ENCODE assay signal across 23 cellular contexts in genomic region chr2:1407950-1408695, GRCh38. TPM values are rescaled to one million over a fixed set of nuclear protein-coding genes. Genes with fewer than 3 reads are reported as not detected.
DNase-seq lines count a peak whose midpoint lies in the region; ATAC-seq, FAIRE-seq and TF ChIP-seq lines count a peak whose summit lies in the region.
"Had no signal": no experiment of that assay in that cellular context is flagged by ENCODE, and none has a peak within 500 bp of the region (broad histone marks: within the 10 kb centered on the region; RNA-seq: fewer than 3 reads in every experiment).

No MANE protein-coding gene starts in this region.

- no peak for TF ChIP-seq POLR2A in HepG2 (IDR thresholded peaks at IDR 0.05; ENCODE audit: insufficient read depth in 1 of 2, low read depth in 2 of 2, low read length in 2 of 2)
- TF ChIP-seq POLR2A in right lobe of liver (IDR thresholded peaks at IDR 0.05): no peak
- no peak for TF ChIP-seq POLR2A in esophagus muscularis mucosa (IDR thresholded peaks at IDR 0.05; ENCODE audit: low read depth)

- 8% methylated on average over 16 of the region's 16 CpGs for WGBS in HepG2 (ENCODE audit: low lambda C conversion rate)
- WGBS in right lobe of liver (ENCODE audit: insufficient coverage, low coverage, low lambda C conversion rate, missing lambda C conversion rate): 50% methylated on average over 11 of the region's 16 CpGs
- 73% methylated on average over 16 of the region's 16 CpGs for WGBS in esophagus muscularis mucosa

- H3K27me3 Mint-ChIP-seq in nephron progenitor cell (ENCODE audit: low read depth, poor library complexity): peaks cover 23% of the 10 kb centered on the region

- TF ChIP-seq EP300 in HepG2 (IDR thresholded peaks at IDR 0.05; ENCODE audit: low read depth in 2 of 2, low read length in 2 of 2) (no peak), HepG2 (CRISPR knock-in tag; IDR thresholded peaks at IDR 0.05; ENCODE audit: borderline replicate concordance) (no peak), esophagus muscularis mucosa (IDR thresholded peaks at IDR 0.05) (no peak)

- H3K4me1 ChIP-seq in HepG2 (ENCODE audit: insufficient read depth, low read length) (no peaks in the 10 kb centered on the region), right lobe of liver (no peaks in the 10 kb centered on the region), esophagus muscularis mucosa (no peaks in the 10 kb centered on the region)

- no peak for TF ChIP-seq RAD21 in HepG2 (CRISPR knock-in tag; IDR thresholded peaks at IDR 0.05)

- H2AFZ ChIP-seq in HepG2 (ENCODE audit: low read length): no peak overlapping the region

- POLR2A ChIA-PET in HepG2 (lab: Yijun Ruan, JAX): no interaction called here

- H3K4me3 ChIP-seq in HepG2 (replicated peaks in 1 of 3; ENCODE audit: insufficient read depth in 1 of 3, low read depth in 2 of 3, low read length in 3 of 3) (no peak overlapping the region), right lobe of liver (no peak overlapping the region), esophagus muscularis mucosa (no peak overlapping the region)

- no peaks in the 10 kb centered on the region for H3K9me3 ChIP-seq in HepG2 (ENCODE audit: low read length)
- H3K9me3 ChIP-seq in right lobe of liver: no peaks in the 10 kb centered on the region
- H3K9me3 ChIP-seq in esophagus muscularis mucosa: no peaks in the 10 kb centered on the region
- H3K9me3 ChIP-seq: SK-N-SH had no signal

- H3K79me2 ChIP-seq in HepG2 (ENCODE audit: insufficient read depth, low read length): no peaks in the 10 kb centered on the region

- H4K20me1 ChIP-seq in HepG2 (ENCODE audit: insufficient read depth, low read length): no peaks in the 10 kb centered on the region

- H3K36me3 ChIP-seq in HepG2 (replicated peaks in 1 of 2; ENCODE audit: control insufficient read depth in 1 of 2, insufficient read depth in 2 of 2, low read length in 2 of 2) (no peaks in the 10 kb centered on the region), right lobe of liver (no peaks in the 10 kb centered on the region), esophagus muscularis mucosa (peaks cover 0 to 20% (median 0%) of the 10 kb centered on the region in 4 donors)

- H3K4me2 ChIP-seq in HepG2 (ENCODE audit: low read depth, low read length): no peak overlapping the region
- H3K4me2 ChIP-seq: SK-N-SH had no signal

- H3K27me3 ChIP-seq in HepG2 (ENCODE audit: control insufficient read depth in 1 of 2, insufficient read depth in 2 of 2, low read length in 2 of 2): peaks cover 2 to 45% of the 10 kb centered on the region in 2 experiments; a peak in 4 of 5 replicates
- H3K27me3 ChIP-seq in right lobe of liver: no peaks in the 10 kb centered on the region
- H3K27me3 ChIP-seq in esophagus muscularis mucosa: no peaks in the 10 kb centered on the region

- H3K36me3 Mint-ChIP-seq in nephron progenitor cell (ENCODE audit: low read depth): no peaks in the 10 kb centered on the region
- H3K36me3 Mint-ChIP-seq: CD4-positive, alpha-beta memory T cell had no signal

- H3K9ac ChIP-seq in HepG2 (ENCODE audit: insufficient read depth, low read depth, low read length): no peak overlapping the region
- H3K9ac ChIP-seq: SK-N-SH had no signal

- TF ChIP-seq CTCF in HepG2 (CRISPR knock-in tag; IDR thresholded peaks at IDR 0.05): no peak
- TF ChIP-seq CTCF in right lobe of liver (IDR thresholded peaks at IDR 0.05): no peak
- TF ChIP-seq CTCF in nephron progenitor cell (IDR thresholded peaks at IDR 0.05): no peak
- no peak for TF ChIP-seq CTCF in esophagus muscularis mucosa (IDR thresholded peaks at IDR 0.05)

- H3K27ac Mint-ChIP-seq in nephron progenitor cell: peak overlapping the region; percentile 92
- H3K27ac Mint-ChIP-seq: CD4-positive, alpha-beta memory T cell; HFFc6 had no signal

- H3K4me3 Mint-ChIP-seq in nephron progenitor cell: no peak overlapping the region
- H3K4me3 Mint-ChIP-seq: CD4-positive, alpha-beta memory T cell; HFFc6 had no signal

- in situ Hi-C loops in HepG2 (cut with HindIII; ENCODE audit: extremely low pct_ligation_motif_present, low pct_unique_long_range_greater_than_20kb): no loop called here

- H3K4me1 Mint-ChIP-seq in nephron progenitor cell: peaks cover 42% of the 10 kb centered on the region

- H3K27ac ChIP-seq in HepG2 (ENCODE audit: extremely low read length, insufficient read depth, low read length) (no peak overlapping the region), right lobe of liver (no peak overlapping the region), esophagus muscularis mucosa (replicated peaks in 1 of 4) (no peak overlapping the region)
- H3K27ac ChIP-seq: RWPE1 had no signal

- no TSS peak for BruUV-seq in HepG2 (replicated peaks; lab: Mats Ljungman, UMichigan)

- DNase-seq in HepG2 (ENCODE audit: low spot score) (no peak), right lobe of liver (no peak), HTR-8/SVneo (ENCODE audit: insufficient read length, low spot score) (no peak), nephron progenitor cell (no peak), esophagus muscularis mucosa (ENCODE audit: extremely low spot score) (no peak), ureter (ENCODE audit: low spot score) (no peak), NCI-H146 treated with DMSO at 0.1 percent for 48 hours (lab: John Stamatoyannopoulos, UW; ENCODE audit: unreplicated experiment) (no peak)
- DNase-seq: Calu3; CD4-positive, alpha-beta memory T cell; DMS53; H7; HFFc6; KG1; NCI-H1092; NCI-H1436 treated with DMSO at 0.1 percent for 48 hours; NCI-H2081; NCI-H446 treated with DMSO at 0.1 percent for 48 hours; NCI-H526 treated with DMSO at 0.1 percent for 48 hours; NK-92 treated with Interleukin-12 subunit alpha and Interleukin-12 subunit beta, amount 100 ng/mL, for 24 hours; SHP77 treated with DMSO at 0.1 percent for 48 hours; SK-N-SH had no signal

- CTCF ChIA-PET in HepG2 (lab: Yijun Ruan, JAX; ENCODE audit: low intra/inter-chr PET ratio, low total read pairs): no interaction called here

- FAIRE-seq in HepG2 (lab: Jason Lieb, UNC) (no peak), HTR-8/SVneo (lab: Jason Lieb, UNC) (peak; percentile 52)

- intact Hi-C loops in HepG2 (cut with micrococcal nuclease; ENCODE audit: unreplicated experiment) (no loop called here), right lobe of liver (cut with DNase I) (no loop called here), esophagus muscularis mucosa (cut with DNase I) (no loop called here)

- ATAC-seq in HepG2 (no peak), right lobe of liver (no peak)

- H3K9me3 Mint-ChIP-seq in nephron progenitor cell: peaks cover 9% of the 10 kb centered on the region

TF ChIP-seq in HepG2, 621 proteins besides CTCF, POLR2A, EP300 and RAD21:
- TF ChIP-seq ZNF562 (CRISPR knock-in tag; IDR thresholded peaks at IDR 0.05; ENCODE audit: borderline replicate concordance) (no peak), MNT (IDR thresholded peaks at IDR 0.05) (peak; percentile 19; the same call in 1 of the 2 replicates)
TF ChIP-seq in HepG2: peak in this region for 1.

RNA-seq across cellular contexts. Expression of gene TPO, which starts 5.1 kb away (rescaled TPM):
- not detected in 2 replicates for total RNA-seq in HepG2 (2016; rRNA removed; fragmentation: Illumina TruSeq; extraction: Trizol)
- not detected in 2 replicates for total RNA-seq in HepG2 (2016; cell fraction: cytosol; rRNA removed; fragmentation: Illumina TruSeq; extraction: Trizol; ENCODE audit: low read depth)
- total RNA-seq in HepG2 (2016; cell fraction: insoluble cytoplasmic fraction; rRNA removed; fragmentation: Illumina TruSeq; extraction: Trizol): not detected in 2 replicates
- total RNA-seq in HepG2 (2016; cell fraction: membrane; rRNA removed; fragmentation: Illumina TruSeq; extraction: Trizol): not detected in 2 replicates
- not detected in 2 replicates for total RNA-seq in HepG2 (2016; cell fraction: nucleus; rRNA removed; fragmentation: Illumina TruSeq; extraction: Trizol)
- polyA plus RNA-seq in HepG2 (2011; rRNA removed): not detected in 2 replicates
- polyA plus RNA-seq in HepG2 (2011; cell fraction: cytosol; rRNA removed): not detected in 2 replicates
- polyA plus RNA-seq in HepG2 (2011; cell fraction: nucleus; rRNA removed): not detected in 2 replicates
- polyA plus RNA-seq in HepG2 (2012): not detected in 2 replicates
- polyA plus RNA-seq in HepG2 (2016; cell fraction: cytosol; fragmentation: Illumina TruSeq; extraction: Trizol; ENCODE audit: low read depth): not detected in 2 replicates
- not detected in 2 replicates for polyA plus RNA-seq in HepG2 (2016; cell fraction: insoluble cytoplasmic fraction; fragmentation: Illumina TruSeq; extraction: Trizol; ENCODE audit: low read depth)
- not detected in 2 replicates for polyA plus RNA-seq in HepG2 (2016; cell fraction: membrane; fragmentation: Illumina TruSeq; extraction: Trizol; ENCODE audit: low read depth)
- not detected in 2 replicates for polyA plus RNA-seq in HepG2 (2016; cell fraction: nucleus; fragmentation: Illumina TruSeq; extraction: Trizol; ENCODE audit: insufficient read depth, low read depth)
- not detected in 2 replicates for polyA minus RNA-seq in HepG2 (2011; rRNA and poly(A)+ RNA removed; ENCODE audit: low replicate concordance)
- not detected in 2 replicates for polyA minus RNA-seq in HepG2 (2011; cell fraction: cytosol; rRNA and poly(A)+ RNA removed)
- polyA minus RNA-seq in HepG2 (2011; cell fraction: nucleus; rRNA and poly(A)+ RNA removed): not detected in 2 replicates
- total RNA-seq in right lobe of liver: not detected
- 10 to 100 TPM in 2 of 4 donors, 1 to 10 TPM in 2; 7.1 to 18.4 (median 10.4) TPM for total RNA-seq in esophagus muscularis mucosa
- 4.2 TPM for total RNA-seq in ureter
- total RNA-seq: Calu3; CD4-positive, alpha-beta memory T cell; H7; HFFc6 had no signal
- polyA plus RNA-seq: BJ, SK-N-SH had no signal
